In genomic region chr18:51383116-51383515, GRCh38 we compare ENCODE assay signal across 21 cellular contexts.
"Had no signal": no experiment of that assay in that cellular context is flagged by ENCODE, and none has a peak within 500 bp of the region (broad histone marks: within the 10 kb centered on the region; RNA-seq: fewer than 3 reads in every experiment).

No MANE protein-coding gene starts in this region.

- FAIRE-seq: frontal cortex, keratinocyte had no signal

- H3K27ac Mint-ChIP-seq: effector memory CD8-positive, alpha-beta T cell; natural killer cell; progenitor cell of endocrine pancreas; stimulated activated naive B cell treated with anti-CD40 and anti-IgM and Interleukin-4, amounts not matched to agents 10 μg/mL and 1 μg/mL and 100 μg/mL, for 72 hours; stimulated activated naive CD8-positive, alpha-beta T cell treated with anti-CD3 and anti-CD28 coated beads, Interleukin-15, Interleukin-2, amounts not matched to agents 100 ng/mL and 50 ng/mL, for 24 hours had no signal

- H3K79me2 ChIP-seq: parathyroid adenoma had no signal

- H3K9ac ChIP-seq: parathyroid adenoma had no signal

- H3K4me1 Mint-ChIP-seq: neural crest cell; stimulated activated naive B cell treated with anti-CD40 and anti-IgM and Interleukin-4, amounts not matched to agents 10 μg/mL and 1 μg/mL and 100 μg/mL, for 72 hours had no signal

- ATAC-seq: effector memory CD8-positive, alpha-beta T cell; left ventricle myocardium superior; sciatic nerve; stimulated activated naive B cell treated with anti-CD40 and anti-IgM and Interleukin-4, amounts not matched to agents 10 μg/mL and 1 μg/mL and 100 μg/mL, for 72 hours had no signal

- H3K9me3 Mint-ChIP-seq: effector memory CD8-positive, alpha-beta T cell; natural killer cell; neural crest cell; stimulated activated naive B cell treated with anti-CD40 and anti-IgM and Interleukin-4, amounts not matched to agents 10 μg/mL and 1 μg/mL and 100 μg/mL, for 72 hours; stimulated activated naive CD8-positive, alpha-beta T cell treated with anti-CD3 and anti-CD28 coated beads, Interleukin-15, Interleukin-2, amounts not matched to agents 100 ng/mL and 50 ng/mL, for 24 hours had no signal

- H3K36me3 ChIP-seq: lower lobe of right lung, neutrophil, thoracic aorta, tibial nerve, upper lobe of left lung, uterus had no signal

- DNase-seq: cortex of kidney; effector memory CD8-positive, alpha-beta T cell; hypothalamus; left ventricle myocardium superior; lower lobe of right lung; natural killer cell; stimulated activated CD4-positive, alpha-beta T cell treated with anti-CD3 and anti-CD28 coated beads, Interleukin-2, amount 100 ng/mL, for 24 hours; stimulated activated CD4-positive, alpha-beta T cell treated with anti-CD3 and anti-CD28 coated beads, Interleukin-4, amount 100 ng/mL, for 4 hours; stimulated activated naive B cell treated with anti-CD40 and anti-IgM and Interleukin-4, amounts not matched to agents 10 μg/mL and 1 μg/mL and 100 μg/mL, for 72 hours; upper lobe of left lung; uterus had no signal

- H3K4me1 ChIP-seq: lower lobe of right lung, parathyroid adenoma, tibial nerve, upper lobe of left lung, uterus had no signal

- H2AFZ ChIP-seq: parathyroid adenoma had no signal

- H3K9me3 ChIP-seq: lower lobe of right lung, neutrophil, thoracic aorta, tibial nerve, upper lobe of left lung, uterus had no signal

- H3K27me3 Mint-ChIP-seq: progenitor cell of endocrine pancreas had no signal

- H3K27me3 ChIP-seq: neutrophil, tibial nerve, upper lobe of left lung, uterus had no signal

- H3K36me3 Mint-ChIP-seq: natural killer cell; stimulated activated naive B cell treated with anti-CD40 and anti-IgM and Interleukin-4, amounts not matched to agents 10 μg/mL and 1 μg/mL and 100 μg/mL, for 72 hours had no signal

- H3K4me3 ChIP-seq: lower lobe of right lung, thoracic aorta, tibial nerve, upper lobe of left lung, uterus had no signal

- H3K27ac ChIP-seq: lower lobe of right lung, neutrophil, parathyroid adenoma, thoracic aorta, tibial nerve, upper lobe of left lung, uterus had no signal

- H3K4me3 Mint-ChIP-seq: effector memory CD8-positive, alpha-beta T cell; natural killer cell; neural crest cell; stimulated activated naive B cell treated with anti-CD40 and anti-IgM and Interleukin-4, amounts not matched to agents 10 μg/mL and 1 μg/mL and 100 μg/mL, for 72 hours; stimulated activated naive CD8-positive, alpha-beta T cell treated with anti-CD3 and anti-CD28 coated beads, Interleukin-15, Interleukin-2, amounts not matched to agents 100 ng/mL and 50 ng/mL, for 24 hours had no signal
